36 cellular contexts compared by ENCODE assay signal in the genomic region with DNA sequence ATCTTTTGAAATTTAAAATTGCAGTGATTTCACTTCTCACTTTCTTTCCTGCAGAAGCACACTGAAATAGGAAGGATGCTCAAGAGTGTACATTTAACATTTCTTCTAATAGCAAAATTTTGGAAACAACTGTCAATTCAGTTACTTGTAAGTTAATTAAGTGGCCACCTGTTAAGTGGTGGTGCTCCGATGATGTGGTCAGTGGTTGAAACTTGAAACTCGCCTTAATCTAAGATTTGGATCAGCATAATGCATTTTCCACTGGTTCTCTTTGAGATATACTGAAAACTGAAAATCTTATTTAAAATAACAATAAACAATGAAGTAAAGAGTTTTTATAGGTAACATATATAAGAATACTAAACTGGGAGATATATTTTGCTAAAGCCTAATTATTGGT. TPM values are rescaled to one million over a fixed set of nuclear protein-coding genes. Genes with fewer than 3 reads are reported as not detected.
"Had no signal": no experiment of that assay in that cellular context is flagged by ENCODE, and none has a peak within 500 bp of the region (broad histone marks: within the 10 kb centered on the region; RNA-seq: fewer than 3 reads in every experiment).

No MANE protein-coding gene starts in this region.

- H3K4me3 ChIP-seq: adrenal gland, breast epithelium, cardiac muscle cell, coronary artery, dorsolateral prefrontal cortex, gastrocnemius medialis, heart left ventricle had no signal

- H3K4me1 ChIP-seq: adrenal gland, breast epithelium, foreskin keratinocyte, gastrocnemius medialis, heart left ventricle had no signal

- H3K27ac ChIP-seq: adrenal gland, breast epithelium, cardiac muscle cell, coronary artery, dorsolateral prefrontal cortex, foreskin keratinocyte, gastrocnemius medialis, heart left ventricle had no signal

- ATAC-seq: activated CD4-positive, alpha-beta T cell treated with anti-CD3 and anti-CD28 coated beads for 36 hours; activated CD8-positive, alpha-beta memory T cell treated with anti-CD3 and anti-CD28 coated beads, Interleukin-2, amount 10 ng/mL, durations not matched to agents 7 days and 5 days; activated CD8-positive, alpha-beta T cell treated with anti-CD3 and anti-CD28 coated beads, Interleukin-2, amount 10 ng/mL, durations not matched to agents 7 days and 5 days; activated naive CD8-positive, alpha-beta T cell treated with anti-CD3 and anti-CD28 coated beads, Interleukin-2, amount 50 U/mL, for 24 hours; esophagus mucosa; foreskin keratinocyte; gastrocnemius medialis; heart left ventricle had no signal

- H3K9me3 ChIP-seq: adrenal gland, gastrocnemius medialis had no signal

- DNase-seq: activated CD4-positive, alpha-beta memory T cell treated with anti-CD3 and anti-CD28 coated beads for 36 hours; activated CD4-positive, alpha-beta T cell treated with anti-CD3 and anti-CD28 coated beads for 36 hours; activated CD4-positive, alpha-beta T cell treated with anti-CD3 and anti-CD28 coated beads, Interleukin-2, amount 10 ng/mL, durations not matched to agents 24 days and 14 days; activated CD4-positive, CD25-positive, alpha-beta regulatory T cell; activated CD4-positive, CD25-positive, alpha-beta regulatory T cell treated with anti-CD3 and anti-CD28 coated beads, Interleukin-2, amount 50 U/mL, for 72 hours; activated CD8-positive, alpha-beta memory T cell treated with anti-CD3 and anti-CD28 coated beads, Interleukin-2, amount 10 ng/mL, durations not matched to agents 7 days and 5 days; activated CD8-positive, alpha-beta memory T cell treated with anti-CD3 and anti-CD28 coated beads, Interleukin-2, amount 50 U/mL, for 4 hours; activated CD8-positive, alpha-beta T cell treated with anti-CD3 and anti-CD28 coated beads, Interleukin-2, amount 10 ng/mL, durations not matched to agents 7 days and 5 days; activated effector memory CD4-positive, alpha-beta T cell treated with anti-CD3 and anti-CD28 coated beads, Interleukin-2, amount 50 U/mL, for 16 hours; activated naive CD4-positive, alpha-beta T cell treated with anti-CD3 and anti-CD28 coated beads for 36 hours; activated naive CD8-positive, alpha-beta T cell treated with anti-CD3 and anti-CD28 coated beads for 36 hours; activated naive CD8-positive, alpha-beta T cell treated with anti-CD3 and anti-CD28 coated beads, Interleukin-2, amount 50 U/mL, for 24 hours; activated T-cell treated with anti-CD3 and anti-CD28 coated beads, Interleukin-2, amount 50 U/mL, for 1 hour; activated T-cell treated with anti-CD3 and anti-CD28 coated beads, Interleukin-2, amount 50 U/mL, for 48 hours; adrenal gland; amygdala; aorta; central memory CD4-positive, alpha-beta T cell; cerebellar nuclear complex; dorsolateral prefrontal cortex; effector memory CD4-positive, alpha-beta T cell; endodermal cell; gastrocnemius medialis; glutamatergic neuron; heart left ventricle; T-helper 2 cell had no signal

- H3K36me3 ChIP-seq: adrenal gland, breast epithelium, cardiac muscle cell, gastrocnemius medialis, heart left ventricle had no signal

- H3K27me3 ChIP-seq: adrenal gland, breast epithelium, cardiac muscle cell, dorsolateral prefrontal cortex, foreskin keratinocyte, gastrocnemius medialis, heart left ventricle had no signal

RNA-seq across cellular contexts. Expression of a gene that starts 7.0 kb away (rescaled TPM):
- total RNA-seq: activated CD4-positive, alpha-beta memory T cell treated with anti-CD3 and anti-CD28 coated beads for 36 hours; activated CD4-positive, alpha-beta T cell treated with anti-CD3 and anti-CD28 coated beads for 36 hours; activated CD4-positive, alpha-beta T cell treated with anti-CD3 and anti-CD28 coated beads, Interleukin-2, amount 10 ng/mL, durations not matched to agents 24 days and 14 days; activated CD8-positive, alpha-beta memory T cell treated with anti-CD3 and anti-CD28 coated beads for 36 hours; activated CD8-positive, alpha-beta memory T cell treated with anti-CD3 and anti-CD28 coated beads, Interleukin-2, amount 10 ng/mL, durations not matched to agents 7 days and 5 days; activated CD8-positive, alpha-beta T cell treated with anti-CD3 and anti-CD28 coated beads, Interleukin-2, amount 10 ng/mL, durations not matched to agents 7 days and 5 days; activated naive CD4-positive, alpha-beta T cell treated with anti-CD3 and anti-CD28 coated beads for 36 hours; activated naive CD8-positive, alpha-beta T cell treated with anti-CD3 and anti-CD28 coated beads for 36 hours; activated T-helper 1 cell treated with anti-CD3 and anti-CD28 coated beads, Interleukin-12 subunit alpha, Interleukin-12 subunit beta, Interleukin-2, Interleukin-4 antibody, amounts not matched to agents 30 ng/mL and 10 ng/mL and 1 ng/mL, durations not matched to agents 14 hours and 24 hours and 36 hours; activated T-helper 2 cell treated with anti-CD3 and anti-CD28 coated beads, Interferon-gamma antibody, Interleukin-2, Interleukin-4, amounts not matched to agents 10 μg/mL and 5 μg/mL and 100 μg/mL, durations not matched to agents 14 hours and 24 hours and 36 hours; adrenal gland; aorta; breast epithelium; cardiac muscle cell; endodermal cell; epithelial cell of proximal tubule; esophagus mucosa; foreskin keratinocyte; T-helper 1 cell treated with Interleukin-12 subunit alpha and Interleukin-12 subunit beta and Interleukin-4 antibody, amounts not matched to agents 30 ng/mL and 1 ng/mL, for 36 hours had no signal
- polyA plus RNA-seq: adrenal gland, aorta, cardiac muscle cell, foreskin keratinocyte, heart left ventricle had no signal

RNA-seq across cellular contexts. Expression of a gene that starts 40.6 kb away (rescaled TPM):
- total RNA-seq: activated CD4-positive, alpha-beta memory T cell treated with anti-CD3 and anti-CD28 coated beads for 36 hours; activated CD4-positive, alpha-beta T cell treated with anti-CD3 and anti-CD28 coated beads for 36 hours; activated CD4-positive, alpha-beta T cell treated with anti-CD3 and anti-CD28 coated beads, Interleukin-2, amount 10 ng/mL, durations not matched to agents 24 days and 14 days; activated CD8-positive, alpha-beta memory T cell treated with anti-CD3 and anti-CD28 coated beads for 36 hours; activated CD8-positive, alpha-beta memory T cell treated with anti-CD3 and anti-CD28 coated beads, Interleukin-2, amount 10 ng/mL, durations not matched to agents 7 days and 5 days; activated CD8-positive, alpha-beta T cell treated with anti-CD3 and anti-CD28 coated beads, Interleukin-2, amount 10 ng/mL, durations not matched to agents 7 days and 5 days; activated naive CD4-positive, alpha-beta T cell treated with anti-CD3 and anti-CD28 coated beads for 36 hours; activated naive CD8-positive, alpha-beta T cell treated with anti-CD3 and anti-CD28 coated beads for 36 hours; activated T-helper 1 cell treated with anti-CD3 and anti-CD28 coated beads, Interleukin-12 subunit alpha, Interleukin-12 subunit beta, Interleukin-2, Interleukin-4 antibody, amounts not matched to agents 30 ng/mL and 10 ng/mL and 1 ng/mL, durations not matched to agents 14 hours and 24 hours and 36 hours; activated T-helper 2 cell treated with anti-CD3 and anti-CD28 coated beads, Interferon-gamma antibody, Interleukin-2, Interleukin-4, amounts not matched to agents 10 μg/mL and 5 μg/mL and 100 μg/mL, durations not matched to agents 14 hours and 24 hours and 36 hours; adrenal gland; aorta; breast epithelium; endodermal cell; epithelial cell of proximal tubule; esophagus mucosa; foreskin keratinocyte; heart left ventricle; T-helper 1 cell treated with Interleukin-12 subunit alpha and Interleukin-12 subunit beta and Interleukin-4 antibody, amounts not matched to agents 30 ng/mL and 1 ng/mL, for 36 hours had no signal
- polyA plus RNA-seq: adrenal gland, aorta, foreskin keratinocyte, heart left ventricle had no signal

RNA-seq across cellular contexts. Expression of a gene that starts 56.0 kb away (rescaled TPM):
- total RNA-seq: activated CD4-positive, alpha-beta memory T cell treated with anti-CD3 and anti-CD28 coated beads for 36 hours; activated CD4-positive, alpha-beta T cell treated with anti-CD3 and anti-CD28 coated beads for 36 hours; activated CD4-positive, alpha-beta T cell treated with anti-CD3 and anti-CD28 coated beads, Interleukin-2, amount 10 ng/mL, durations not matched to agents 24 days and 14 days; activated CD8-positive, alpha-beta memory T cell treated with anti-CD3 and anti-CD28 coated beads for 36 hours; activated CD8-positive, alpha-beta memory T cell treated with anti-CD3 and anti-CD28 coated beads, Interleukin-2, amount 10 ng/mL, durations not matched to agents 7 days and 5 days; activated CD8-positive, alpha-beta T cell treated with anti-CD3 and anti-CD28 coated beads, Interleukin-2, amount 10 ng/mL, durations not matched to agents 7 days and 5 days; activated naive CD4-positive, alpha-beta T cell treated with anti-CD3 and anti-CD28 coated beads for 36 hours; activated naive CD8-positive, alpha-beta T cell treated with anti-CD3 and anti-CD28 coated beads for 36 hours; activated T-helper 1 cell treated with anti-CD3 and anti-CD28 coated beads, Interleukin-12 subunit alpha, Interleukin-12 subunit beta, Interleukin-2, Interleukin-4 antibody, amounts not matched to agents 30 ng/mL and 10 ng/mL and 1 ng/mL, durations not matched to agents 14 hours and 24 hours and 36 hours; activated T-helper 2 cell treated with anti-CD3 and anti-CD28 coated beads, Interferon-gamma antibody, Interleukin-2, Interleukin-4, amounts not matched to agents 10 μg/mL and 5 μg/mL and 100 μg/mL, durations not matched to agents 14 hours and 24 hours and 36 hours; adrenal gland; aorta; breast epithelium; endodermal cell; epithelial cell of proximal tubule; foreskin keratinocyte; gastrocnemius medialis; heart left ventricle; T-helper 1 cell treated with Interleukin-12 subunit alpha and Interleukin-12 subunit beta and Interleukin-4 antibody, amounts not matched to agents 30 ng/mL and 1 ng/mL, for 36 hours had no signal
- polyA plus RNA-seq: adrenal gland, aorta, cardiac muscle cell, foreskin keratinocyte had no signal
